ENCODE assay signal across 9 cellular contexts in the genomic region with DNA sequence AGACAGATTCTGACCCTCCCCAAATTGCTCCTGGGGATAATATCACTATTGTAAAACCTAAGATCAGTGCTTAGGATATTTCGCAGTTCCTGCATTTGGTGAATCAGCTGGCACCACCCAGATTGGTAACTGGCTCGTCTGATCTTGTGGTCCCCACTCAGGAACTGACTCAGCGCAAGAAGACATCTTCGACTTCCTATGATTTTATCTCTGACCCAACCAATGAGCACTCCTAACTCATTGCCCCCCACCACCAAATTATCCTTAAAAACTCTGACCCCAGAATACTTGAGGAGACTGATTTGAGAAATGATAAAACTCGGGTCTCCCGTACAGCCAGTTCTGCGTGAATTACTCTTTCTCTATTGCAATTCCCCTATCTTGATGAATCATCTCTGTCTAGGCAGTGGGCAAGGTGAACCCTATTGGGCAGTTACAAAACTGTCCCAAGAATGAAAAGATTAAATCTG.
DNase-seq lines count a peak whose midpoint lies in the region; ATAC-seq lines count a peak whose summit lies in the region.
"Had no signal": no experiment of that assay in that cellular context is flagged by ENCODE, and none has a peak within 500 bp of the region (broad histone marks: within the 10 kb centered on the region; RNA-seq: fewer than 3 reads in every experiment).

No MANE protein-coding gene starts in this region.

- ATAC-seq in HG03520 (IDR thresholded peaks at IDR 0.05; ENCODE audit: unreplicated experiment) (no peak), GM21528 (IDR thresholded peaks at IDR 0.05; ENCODE audit: low FRiP score, unreplicated experiment) (no peak), GM21526 (IDR thresholded peaks at IDR 0.05; ENCODE audit: low FRiP score, unreplicated experiment) (no peak)

- DNase-seq in stimulated activated naive CD4-positive, alpha-beta T cell treated with Interleukin-2 at 50 U/mL for 16 hours (lab: John Stamatoyannopoulos, UW): peak; percentile 38
- no peak for DNase-seq in stimulated activated naive CD4-positive, alpha-beta T cell (lab: John Stamatoyannopoulos, UW)
- peak; percentile 65 for DNase-seq in activated CD8-positive, alpha-beta memory T cell treated with anti-CD3 and anti-CD28 coated beads for 24 hours
- peak; percentile 86 for DNase-seq in iris pigment epithelial cell (ENCODE audit: low read depth)
- DNase-seq in NCI-H82 (lab: John Stamatoyannopoulos, UW): no peak
- DNase-seq: DMS 273 treated with DMSO at 0.1 percent for 48 hours had no signal

Comparison
In these comparisons a context has a peak if more than half of its experiments do, and no peak if none do; other contexts are left out.
1. DNase-seq: peak in stimulated activated naive CD4-positive, alpha-beta T cell treated with Interleukin-2 at 50 U/mL for 16 hours (single experiment), activated CD8-positive, alpha-beta memory T cell treated with anti-CD3 and anti-CD28 coated beads for 24 hours (single experiment) and iris pigment epithelial cell (single experiment); none in stimulated activated naive CD4-positive, alpha-beta T cell (0 of 6) and NCI-H82 (single experiment).